25 cellular contexts compared by ENCODE assay signal in genomic region chr6:30861257-30862048, GRCh38.
"Had no signal": no experiment of that assay in that cellular context is flagged by ENCODE, and none has a peak within 500 bp of the region (broad histone marks: within the 10 kb centered on the region; RNA-seq: fewer than 3 reads in every experiment).

No MANE protein-coding gene starts in this region.

- H3K4me3 ChIP-seq: lower lobe of right lung, ovary, psoas muscle, right atrium auricular region, SJSA1, testis had no signal

- H3K36me3 Mint-ChIP-seq: type B pancreatic cell had no signal

- ATAC-seq: activated CD8-positive, alpha-beta memory T cell treated with anti-CD3 and anti-CD28 coated beads, Interleukin-2, amount 10 ng/mL, durations not matched to agents 7 days and 5 days; left colon; lower lobe of right lung; naive thymus-derived CD4-positive, alpha-beta T cell; psoas muscle had no signal

- H3K27ac Mint-ChIP-seq: activated CD4-positive, alpha-beta memory T cell treated with anti-CD3 and anti-CD28 coated beads for 36 hours; activated CD8-positive, alpha-beta memory T cell treated with anti-CD3 and anti-CD28 coated beads, Interleukin-2, amount 10 ng/mL, durations not matched to agents 7 days and 5 days; dendritic cell treated with granulocyte-macrophage colony-stimulating factor and Interleukin-4, amounts not matched to agents 40 ng/mL and 50 ng/mL, for 4 days had no signal

- H3K4me3 Mint-ChIP-seq: activated CD4-positive, alpha-beta memory T cell treated with anti-CD3 and anti-CD28 coated beads for 36 hours; activated CD8-positive, alpha-beta memory T cell treated with anti-CD3 and anti-CD28 coated beads, Interleukin-2, amount 10 ng/mL, durations not matched to agents 7 days and 5 days; dendritic cell treated with granulocyte-macrophage colony-stimulating factor and Interleukin-4, amounts not matched to agents 40 ng/mL and 50 ng/mL, for 4 days; naive thymus-derived CD4-positive, alpha-beta T cell; type B pancreatic cell had no signal

- H3K4me1 Mint-ChIP-seq: activated CD8-positive, alpha-beta memory T cell treated with anti-CD3 and anti-CD28 coated beads, Interleukin-2, amount 10 ng/mL, durations not matched to agents 7 days and 5 days had no signal

- H3K27me3 Mint-ChIP-seq: activated CD4-positive, alpha-beta memory T cell treated with anti-CD3 and anti-CD28 coated beads for 36 hours; activated CD8-positive, alpha-beta memory T cell treated with anti-CD3 and anti-CD28 coated beads, Interleukin-2, amount 10 ng/mL, durations not matched to agents 7 days and 5 days; type B pancreatic cell had no signal

- FAIRE-seq: keratinocyte, TTC549 had no signal

- DNase-seq: activated CD4-positive, alpha-beta memory T cell treated with anti-CD3 and anti-CD28 coated beads for 36 hours; activated CD4-positive, alpha-beta T cell treated with anti-CD3 and anti-CD28 coated beads for 4 hours; activated CD8-positive, alpha-beta memory T cell treated with anti-CD3 and anti-CD28 coated beads, Interleukin-2, amount 10 ng/mL, durations not matched to agents 7 days and 5 days; activated T-cell treated with anti-CD3 and anti-CD28 coated beads for 4 hours; aorta; brain microvascular endothelial cell; caudate nucleus; effector CD4-positive, alpha-beta T cell; erythroblast; foreskin fibroblast; left colon; lower lobe of right lung; naive thymus-derived CD4-positive, alpha-beta T cell; ovary; psoas muscle; stimulated activated CD4-positive, alpha-beta T cell treated with anti-CD3 and anti-CD28 coated beads, Interleukin-4, amount 100 ng/mL, for 24 hours; T-helper 1 cell; testis; WERI-Rb-1 had no signal

- H3K4me1 ChIP-seq: lower lobe of right lung, right atrium auricular region, SJSA1 had no signal

- H3K27ac ChIP-seq: brain microvascular endothelial cell, lower lobe of right lung, psoas muscle, right atrium auricular region, SJSA1, testis, WERI-Rb-1 had no signal

- H3K9me3 ChIP-seq: lower lobe of right lung, ovary, psoas muscle, right atrium auricular region, testis had no signal

- H3K36me3 ChIP-seq: brain microvascular endothelial cell, lower lobe of right lung, ovary, right atrium auricular region, SJSA1, WERI-Rb-1 had no signal

- H3K27me3 ChIP-seq: brain microvascular endothelial cell, ovary, right atrium auricular region, SJSA1, testis had no signal
